1 cellular context compared by ENCODE assay signal in the genomic region with DNA sequence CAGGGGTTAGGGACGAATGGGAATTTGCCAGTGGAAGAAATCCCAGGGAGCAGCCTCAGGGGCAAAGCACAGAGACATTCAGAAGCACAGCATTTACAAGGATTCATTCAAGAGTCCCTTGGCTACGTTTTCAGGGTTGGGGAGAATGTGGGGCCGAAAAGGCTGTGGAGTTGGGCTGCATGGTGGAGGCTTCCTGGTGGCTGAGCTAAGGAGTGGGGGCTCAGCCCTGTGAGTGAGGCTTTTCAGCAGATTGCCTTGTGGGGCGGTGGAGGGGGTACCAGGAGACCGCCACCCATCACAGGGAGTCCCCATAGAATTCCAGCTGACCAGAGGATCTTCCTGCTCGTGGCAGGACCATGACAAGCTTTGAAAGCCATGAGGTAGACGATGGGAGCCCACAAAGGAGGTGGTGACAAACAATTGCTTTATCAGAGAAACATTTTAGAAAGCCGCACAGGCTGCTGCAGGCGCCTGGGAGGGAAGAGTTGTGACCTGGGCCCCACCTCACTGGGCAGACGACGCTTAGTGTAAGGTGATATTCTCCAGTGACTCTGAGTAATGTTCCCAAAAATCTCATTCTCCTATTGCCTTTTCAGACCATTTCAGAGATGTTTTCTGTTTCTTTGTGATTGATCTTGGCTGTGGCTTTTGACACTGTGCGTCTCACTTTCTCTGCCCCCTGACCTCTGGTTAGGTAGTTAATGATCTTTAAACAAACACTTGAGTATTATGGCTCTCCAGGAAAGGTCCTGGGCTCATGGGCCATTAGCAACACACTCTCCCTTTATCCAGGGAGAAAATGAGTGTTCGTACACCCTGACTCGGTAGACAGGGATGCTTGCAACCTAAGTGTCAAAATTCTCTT.
TF ChIP-seq lines count a peak whose summit lies in the region.

No MANE protein-coding gene starts in this region.

TF ChIP-seq in HepG2, 621 proteins besides CTCF, POLR2A, EP300 and RAD21:
- peak; percentile 36 to 79; a peak in 2 of 4 replicates for TF ChIP-seq NR2F1 (CRISPR knock-in tag; IDR thresholded peaks at IDR 0.05)
- TF ChIP-seq HNF4A (CRISPR knock-in tag; IDR thresholded peaks at IDR 0.05) = 0 out of 2 replicates have a peak, but pooled peaks have one; percentile 23
- TF ChIP-seq NR2F6 (IDR thresholded peaks at IDR 0.05) = peak; percentile 71
- TF ChIP-seq NR2F6 (CRISPR knock-in tag; IDR thresholded peaks at IDR 0.05) = peak; percentile 66
- TF ChIP-seq RARA (CRISPR knock-in tag; IDR thresholded peaks at IDR 0.05) = peak; percentile 50
- TF ChIP-seq ZBTB43 (CRISPR knock-in tag; conservative IDR thresholded peaks at IDR 0.05) = no peak
- peak; percentile 92 for TF ChIP-seq BCL6 (CRISPR knock-in tag; IDR thresholded peaks at IDR 0.05)
- peak; percentile 77 for TF ChIP-seq NR2F2 (IDR thresholded peaks at IDR 0.05; ENCODE audit: borderline replicate concordance, low read depth)
- TF ChIP-seq FOXK2 (IDR thresholded peaks at IDR 0.05) = no peak
